Comparison of ENCODE assay signal across 19 cellular contexts in genomic region chr3:66502981-66503380, GRCh38. TPM values are rescaled to one million over a fixed set of nuclear protein-coding genes. Genes with fewer than 3 reads are reported as not detected.
A peak's percentile ranks its signal among the peaks of the same experiment; 100 is the strongest.
DNase-seq lines count a peak whose midpoint lies in the region; ATAC-seq and TF ChIP-seq lines count a peak whose summit lies in the region.
"Had no signal": no experiment of that assay in that cellular context is flagged by ENCODE, and none has a peak within 500 bp of the region (broad histone marks: within the 10 kb centered on the region; RNA-seq: fewer than 3 reads in every experiment).

No MANE protein-coding gene starts in this region.

- intact Hi-C loops in CD4-positive, alpha-beta memory T cell (cut with micrococcal nuclease) = loop anchor here (5.0 to 10.0 kb wide), 3 partner anchors 111 to 1152 kb away; partner anchors contain the start of gene SUCLG2

- peaks cover 27% of the 10 kb centered on the region for H3K79me2 ChIP-seq in Loucy (ENCODE audit: insufficient read depth, low read length)

- no peak overlapping the region for H3K4me3 ChIP-seq in CD4-positive, alpha-beta memory T cell (ENCODE audit: low read length in 2 of 2)
- H3K4me3 ChIP-seq in Loucy (ENCODE audit: low read length, poor library complexity, severe bottlenecking) = peak overlapping the region; percentile 21
- H3K4me3 ChIP-seq: GM12878 had no signal

- peaks cover 35 to 52% (median 44%) of the 10 kb centered on the region in 4 donors for H3K4me1 Mint-ChIP-seq in CD4-positive, alpha-beta memory T cell
- peaks cover 63% of the 10 kb centered on the region for H3K4me1 Mint-ChIP-seq in brain
- H3K4me1 Mint-ChIP-seq in stimulated activated effector memory CD8-positive, alpha-beta T cell treated with anti-CD3 and anti-CD28 coated beads, Interleukin-12 subunit alpha, Interleukin-12 subunit beta, amount 100 ng/mL, for 72 hours = peaks cover 48% of the 10 kb centered on the region

- peaks cover 40% of the 10 kb centered on the region for H3K4me1 ChIP-seq in CD4-positive, alpha-beta memory T cell (ENCODE audit: insufficient read depth, low read length)
- peaks cover 31% of the 10 kb centered on the region for H3K4me1 ChIP-seq in Loucy (ENCODE audit: insufficient read depth, low read length, poor library complexity, severe bottlenecking)

- peaks cover 15% of the 10 kb centered on the region for H4K20me1 ChIP-seq in Loucy (ENCODE audit: insufficient read depth, low read length, poor library complexity, severe bottlenecking)

- peak overlapping the region; percentile 72 for H3K4me2 ChIP-seq in Loucy (ENCODE audit: low read depth, low read length, poor library complexity, severe bottlenecking)

- H3K4me3 Mint-ChIP-seq in CD4-positive, alpha-beta memory T cell = peak overlapping the region in 5 of 8 donors; percentile 3 to 44 (median 12)
- peak overlapping the region in 3 of 5 experiments; percentile 9 to 84 (median 64) for H3K4me3 Mint-ChIP-seq in brain
- H3K4me3 Mint-ChIP-seq in stimulated activated effector memory CD8-positive, alpha-beta T cell treated with anti-CD3 and anti-CD28 coated beads, Interleukin-12 subunit alpha, Interleukin-12 subunit beta, amount 100 ng/mL, for 72 hours = peak overlapping the region; percentile 89

- no peak overlapping the region for H3K27ac ChIP-seq in CD4-positive, alpha-beta memory T cell (ENCODE audit: low read depth, low read length)

- H3K9me2 ChIP-seq in Loucy (replicated peaks; ENCODE audit: low read depth, low read length) = no peaks in the 10 kb centered on the region

- H3K9me3 Mint-ChIP-seq in CD4-positive, alpha-beta memory T cell = no peaks in the 10 kb centered on the region
- H3K9me3 Mint-ChIP-seq in brain = peaks cover 0 to 4% (median 0%) of the 10 kb centered on the region in 5 experiments
- H3K9me3 Mint-ChIP-seq in stimulated activated effector memory CD8-positive, alpha-beta T cell treated with anti-CD3 and anti-CD28 coated beads, Interleukin-12 subunit alpha, Interleukin-12 subunit beta, amount 100 ng/mL, for 72 hours = no peaks in the 10 kb centered on the region

- H3F3A ChIP-seq in Loucy (ENCODE audit: low read depth) = no peaks in the 10 kb centered on the region; the same call in 1 of the 2 replicates

- H3K27ac Mint-ChIP-seq in CD4-positive, alpha-beta memory T cell = peak overlapping the region in 2 of 7 donors; percentile 2 to 34
- H3K27ac Mint-ChIP-seq in brain = peak overlapping the region in 1 of 5 experiments; percentile 5
- peak overlapping the region; percentile 75 for H3K27ac Mint-ChIP-seq in stimulated activated effector memory CD8-positive, alpha-beta T cell treated with anti-CD3 and anti-CD28 coated beads, Interleukin-12 subunit alpha, Interleukin-12 subunit beta, amount 100 ng/mL, for 72 hours

- H3K36me3 ChIP-seq in CD4-positive, alpha-beta memory T cell (ENCODE audit: insufficient read depth, low read length) = no peaks in the 10 kb centered on the region
- H3K36me3 ChIP-seq in Loucy (ENCODE audit: insufficient read depth, low read length) = no peaks in the 10 kb centered on the region

- no peak overlapping the region for H3K9ac ChIP-seq in Loucy (ENCODE audit: low read depth, low read length, poor library complexity, severe bottlenecking)

- no peak for ATAC-seq in stimulated activated effector memory CD8-positive, alpha-beta T cell treated with anti-CD3 and anti-CD28 coated beads, Interleukin-12 subunit alpha, Interleukin-12 subunit beta, amount 100 ng/mL, for 72 hours
- ATAC-seq: GM12878, PC-3 had no signal

- CTCF ChIA-PET in CD4-positive, alpha-beta memory T cell (lab: Charles Lee; ENCODE audit: partially characterized antibody) = no interaction called here

- POLR2A ChIA-PET in CD4-positive, alpha-beta memory T cell (lab: Charles Lee; ENCODE audit: partially characterized antibody) = interaction anchor here (1.0 kb wide), 1 partner anchor 11 kb away, joined by 4 read pairs; no protein-coding TSS in a partner anchor

- H2AFZ ChIP-seq in Loucy (ENCODE audit: low read length) = no peak overlapping the region

- H3K36me3 Mint-ChIP-seq in CD4-positive, alpha-beta memory T cell = peaks cover 0 to 15% of the 10 kb centered on the region in 2 donors
- H3K36me3 Mint-ChIP-seq in brain = no peaks in the 10 kb centered on the region
- peaks cover 12% of the 10 kb centered on the region for H3K36me3 Mint-ChIP-seq in stimulated activated effector memory CD8-positive, alpha-beta T cell treated with anti-CD3 and anti-CD28 coated beads, Interleukin-12 subunit alpha, Interleukin-12 subunit beta, amount 100 ng/mL, for 72 hours

- H3K27me3 Mint-ChIP-seq in CD4-positive, alpha-beta memory T cell = no peaks in the 10 kb centered on the region
- H3K27me3 Mint-ChIP-seq in brain = peaks cover 24% of the 10 kb centered on the region

- peak in 1 of 5 donors; percentile 24 for DNase-seq in CD4-positive, alpha-beta memory T cell
- DNase-seq in stimulated activated effector memory CD8-positive, alpha-beta T cell treated with anti-CD3 and anti-CD28 coated beads, Interleukin-12 subunit alpha, Interleukin-12 subunit beta, amount 100 ng/mL, for 72 hours (ENCODE audit: low spot score in 2 of 2) = no peak
- no peak for DNase-seq in activated naive CD4-positive, alpha-beta T cell treated with Interleukin-2 at 50 U/mL for 16 hours
- DNase-seq in SK-N-DZ (ENCODE audit: low spot score) (no peak), midbrain (lab: John Stamatoyannopoulos, UW) (no peak)
- DNase-seq: AML-193, DMS53, EL, KG1, NCI-H1417 treated with DMSO at 0.1 percent for 48 hours, NCI-H187 treated with DMSO at 0.1 percent for 48 hours, NCI-H2227 treated with DMSO at 0.1 percent for 48 hours, NCI-H510A treated with DMSO at 0.1 percent for 48 hours, PC-3, RPMI8226, SHP77 treated with DMSO at 0.1 percent for 48 hours had no signal

- no peaks in the 10 kb centered on the region for H3K9me3 ChIP-seq in CD4-positive, alpha-beta memory T cell (ENCODE audit: control insufficient read depth in 1 of 2, low read length in 2 of 2)
- no peaks in the 10 kb centered on the region for H3K9me3 ChIP-seq in Loucy (ENCODE audit: insufficient read depth, low read depth, low read length)

- TF ChIP-seq CTCF in Loucy (conservative IDR thresholded peaks at IDR 0.05; ENCODE audit: low read length) (no peak), brain (conservative IDR thresholded peaks at IDR 0.05) (no peak)

- H3K27me3 ChIP-seq in CD4-positive, alpha-beta memory T cell (ENCODE audit: insufficient read depth, low read length) = no peaks in the 10 kb centered on the region
- H3K27me3 ChIP-seq in Loucy (ENCODE audit: insufficient read depth, low read length, poor library complexity, severe bottlenecking) = no peaks in the 10 kb centered on the region

RNA-seq across cellular contexts. Expression of gene LRIG1, which starts 2.2 kb away (rescaled TPM):
- 10 to 100 TPM; 66.3 to 71.7 TPM for total RNA-seq in CD4-positive, alpha-beta memory T cell
- polyA plus RNA-seq in CD4-positive, alpha-beta memory T cell = 10 to 100 TPM; 28.6 to 58.5 TPM
- polyA plus RNA-seq in brain (ENCODE audit: insufficient read depth, low read depth, low replicate concordance) = 53.8 TPM
- 1.8 and 8.6 TPM in 2 replicates for polyA plus RNA-seq in SK-N-DZ (2014; cell fraction: cytosol; rRNA removed)
- polyA plus RNA-seq in SK-N-DZ (2014; cell fraction: nucleus; rRNA removed) = 2.1 and 3.5 TPM in 2 replicates

Comparison
In these comparisons a context has a peak if more than half of its experiments do, and no peak if none do; other contexts are left out.
1. H3K4me3 Mint-ChIP-seq: peak in every context shown above with its lines; median percentile 89 in stimulated activated effector memory CD8-positive, alpha-beta T cell treated with anti-CD3 and anti-CD28 coated beads, Interleukin-12 subunit alpha, Interleukin-12 subunit beta, amount 100 ng/mL, for 72 hours; 64 in brain; 12 in CD4-positive, alpha-beta memory T cell.